8 cellular contexts compared by ENCODE assay signal in genomic region chr1:43545686-43546387, GRCh38. TPM values are rescaled to one million over a fixed set of nuclear protein-coding genes. Genes with fewer than 3 reads are reported as not detected.
DNase-seq lines count a peak whose midpoint lies in the region; ATAC-seq and TF ChIP-seq lines count a peak whose summit lies in the region.

No MANE protein-coding gene starts in this region.

- no peak overlapping the region for H2BK120ac ChIP-seq in mesendoderm (ENCODE audit: low read depth, low read length)

- no peak overlapping the region for H3K4ac ChIP-seq in mesendoderm (ENCODE audit: low read depth, low read length)

- H3K4me1 Mint-ChIP-seq in activated T-cell treated with anti-CD3 and anti-CD28 coated beads, Interleukin-2, amount 50 U/mL, for 24 hours (ENCODE audit: low read depth), result peaks cover 7% of the 10 kb centered on the region

- H3K36me3 ChIP-seq in BE2C (no peaks in the 10 kb centered on the region), breast epithelium (no peaks in the 10 kb centered on the region), mesendoderm (ENCODE audit: control insufficient read depth, insufficient read depth, low read length) (peaks cover 1% of the 10 kb centered on the region)

- H4K8ac ChIP-seq in mesendoderm (ENCODE audit: low read depth, low read length), result no peak overlapping the region

- H3K9me3 Mint-ChIP-seq in activated T-cell treated with anti-CD3 and anti-CD28 coated beads, Interleukin-2, amount 50 U/mL, for 24 hours, result no peaks in the 10 kb centered on the region

- H3K4me3 Mint-ChIP-seq in activated T-cell treated with anti-CD3 and anti-CD28 coated beads, Interleukin-2, amount 50 U/mL, for 24 hours, result no peak overlapping the region

- peak; percentile 89 for DNase-seq in BE2C
- DNase-seq in LNCaP clone FGC (ENCODE audit: low read depth), result peak; percentile 84
- DNase-seq in breast epithelium (ENCODE audit: low spot score in 2 of 2), result peak in 1 of 2 donors; percentile 79
- DNase-seq in mesendoderm, result peak; percentile 97
- no peak for DNase-seq in SIG-M5 treated with dmso at 0.1 percent for 504 hours (lab: John Stamatoyannopoulos, UW; ENCODE audit: unreplicated experiment)
- DNase-seq in activated T-cell treated with anti-CD3 and anti-CD28 coated beads, Interleukin-2, amount 50 U/mL, for 24 hours, result no peak
- DNase-seq in GM13977 (ENCODE audit: low spot score), result no peak

- peak overlapping the region; percentile 16; the same call in 1 of the 2 replicates for H3K4me3 ChIP-seq in BE2C (ENCODE audit: low read depth, low read length)
- H3K4me3 ChIP-seq in LNCaP clone FGC (ENCODE audit: low read depth, low read length), result peak overlapping the region; percentile 28; the same call in 1 of the 2 replicates
- no peak overlapping the region for H3K4me3 ChIP-seq in breast epithelium
- no peak overlapping the region for H3K4me3 ChIP-seq in mesendoderm (ENCODE audit: low read length)

- H4K5ac ChIP-seq in mesendoderm (ENCODE audit: low read length), result no peak overlapping the region

- no peak overlapping the region for H3K23ac ChIP-seq in mesendoderm (ENCODE audit: low read length)

- H3K79me1 ChIP-seq in mesendoderm (ENCODE audit: low read length), result peaks cover 31% of the 10 kb centered on the region

- no peak for TF ChIP-seq POLR2A in breast epithelium (IDR thresholded peaks at IDR 0.05)

- peaks cover 9% of the 10 kb centered on the region for H3K27me3 Mint-ChIP-seq in activated T-cell treated with anti-CD3 and anti-CD28 coated beads, Interleukin-2, amount 50 U/mL, for 24 hours

- H3K79me2 ChIP-seq in mesendoderm (ENCODE audit: control insufficient read depth, insufficient read depth, low read length), result peaks cover 49% of the 10 kb centered on the region

- intact Hi-C loops in breast epithelium (cut with DNase I; ENCODE audit: low total_unique reads), result no loop called here

- no peak overlapping the region for H3K18ac ChIP-seq in mesendoderm (ENCODE audit: low read length)

- H3K27ac ChIP-seq in breast epithelium (peak overlapping the region; percentile 81 to 91), mesendoderm (ENCODE audit: low read depth, low read length) (no peak overlapping the region)

- H3K56ac ChIP-seq in mesendoderm (ENCODE audit: low read length), result peak overlapping the region; percentile 66

- no peak for ATAC-seq in GM18498 (IDR thresholded peaks at IDR 0.05; ENCODE audit: unreplicated experiment)

- TF ChIP-seq CTCF in BE2C (IDR thresholded peaks at IDR 0.05; ENCODE audit: low read depth, low read length) (no peak), LNCaP clone FGC (IDR thresholded peaks at IDR 0.05; ENCODE audit: control insufficient read depth, extremely low read depth, insufficient read depth) (no peak), breast epithelium (IDR thresholded peaks at IDR 0.05) (no peak), GM13977 (IDR thresholded peaks at IDR 0.05; ENCODE audit: extremely low read depth, insufficient read depth, missing control alignments) (no peak)

- H2BK15ac ChIP-seq in mesendoderm (replicated peaks; ENCODE audit: low read depth), result no peak overlapping the region

- H3K4me1 ChIP-seq in BE2C, result peaks cover 9% of the 10 kb centered on the region
- peaks cover 15 to 49% of the 10 kb centered on the region in 2 donors for H3K4me1 ChIP-seq in breast epithelium
- H3K4me1 ChIP-seq in mesendoderm (ENCODE audit: control insufficient read depth, low read depth, low read length), result peaks cover 12% of the 10 kb centered on the region

- H3K27me3 ChIP-seq in BE2C (no peaks in the 10 kb centered on the region), breast epithelium (no peaks in the 10 kb centered on the region), mesendoderm (ENCODE audit: insufficient read depth, low read length, poor library complexity) (no peaks in the 10 kb centered on the region)

- in situ Hi-C loops in GM13977 (cut with MboI; ENCODE audit: low pct_unique_long_range_greater_than_20kb, low sequenced_read_pairs, unreplicated experiment), result loop anchor here (25.0 kb wide), 2 partner anchors 391 to 491 kb away; partner anchors contain the start of genes ARTN, IPO13 and SLC6A9

- H3K36me3 Mint-ChIP-seq in activated T-cell treated with anti-CD3 and anti-CD28 coated beads, Interleukin-2, amount 50 U/mL, for 24 hours (ENCODE audit: low read depth), result no peaks in the 10 kb centered on the region

- H3K9me3 ChIP-seq in BE2C, result no peaks in the 10 kb centered on the region
- H3K9me3 ChIP-seq in breast epithelium, result no peaks in the 10 kb centered on the region

- WGBS in mesendoderm (ENCODE audit: extremely low coverage, insufficient coverage, low lambda C conversion rate), result no CpG with 5 or more reads among the region's 12 CpGs

- H2BK5ac ChIP-seq in mesendoderm (ENCODE audit: low read length), result no peak overlapping the region

- H3K4me2 ChIP-seq in mesendoderm (ENCODE audit: low read length), result peak overlapping the region; percentile 28

- no peak overlapping the region for H3K27ac Mint-ChIP-seq in activated T-cell treated with anti-CD3 and anti-CD28 coated beads, Interleukin-2, amount 50 U/mL, for 24 hours

- peak overlapping the region; percentile 21 for H3K9ac ChIP-seq in mesendoderm (ENCODE audit: low read length)

- H2AK5ac ChIP-seq in mesendoderm (ENCODE audit: low read length), result no peak overlapping the region

RNA-seq across cellular contexts. Expression of gene PTPRF, which starts 15.2 kb away (rescaled TPM):
- polyA plus RNA-seq in BE2C (2012; ENCODE audit: insufficient read depth, insufficient read length, low read depth), result 8.3 TPM
- total RNA-seq in breast epithelium, result 100 to 1,000 TPM; 109 to 149 (median 116) TPM
- polyA plus RNA-seq in mesendoderm (2013, experiment 1 of 2), result 91.9 TPM
- 92.8 TPM for polyA plus RNA-seq in mesendoderm (2013, experiment 2 of 2)

Comparison
In these comparisons a context has a peak if more than half of its experiments do, and no peak if none do; other contexts are left out.
1. DNase-seq: peak in BE2C (single experiment), LNCaP clone FGC (single experiment) and mesendoderm (single experiment); none in SIG-M5 treated with dmso at 0.1 percent for 504 hours (single experiment), activated T-cell treated with anti-CD3 and anti-CD28 coated beads, Interleukin-2, amount 50 U/mL, for 24 hours (single experiment) and GM13977 (single experiment).
2. H3K4me3 ChIP-seq: peak in BE2C (single experiment) and LNCaP clone FGC (single experiment); none in breast epithelium (0 of 3) and mesendoderm (single experiment).